ENCODE assay signal across 23 cellular contexts in the genomic region with DNA sequence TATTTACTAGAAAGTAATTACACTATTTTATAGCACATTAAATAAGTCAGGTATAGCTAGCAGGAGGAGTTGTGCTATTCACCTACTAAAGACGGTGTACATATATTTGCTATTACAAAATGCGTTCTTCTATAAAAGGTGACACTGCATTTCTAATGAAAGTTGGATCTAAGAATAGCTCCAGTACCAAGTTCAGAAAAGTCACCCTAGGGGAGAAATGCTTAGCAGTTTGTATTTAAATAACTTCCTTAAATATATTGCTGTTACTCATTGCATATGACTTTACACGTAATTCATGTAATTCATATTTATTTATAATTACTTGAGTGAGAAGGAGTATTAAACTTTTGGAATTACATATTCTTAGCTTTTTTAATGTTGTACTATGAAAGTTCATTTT.
"Had no signal": no experiment of that assay in that cellular context is flagged by ENCODE, and none has a peak within 500 bp of the region (broad histone marks: within the 10 kb centered on the region; RNA-seq: fewer than 3 reads in every experiment).

No MANE protein-coding gene starts in this region.

- H3K4me3 ChIP-seq: sigmoid colon, testis, transverse colon had no signal

- H3K9me3 ChIP-seq: neutrophil, sigmoid colon, testis, transverse colon had no signal

- FAIRE-seq: bronchial epithelial cell, small intestine had no signal

- H3K36me3 ChIP-seq: neutrophil, sigmoid colon, transverse colon had no signal

- H3K27me3 ChIP-seq: sigmoid colon, testis, transverse colon had no signal

- H3K27ac ChIP-seq: neutrophil, sigmoid colon, testis, transverse colon had no signal

- DNase-seq: activated CD4-positive, alpha-beta T cell treated with anti-CD3 and anti-CD28 coated beads for 36 hours; activated CD4-positive, CD25-positive, alpha-beta regulatory T cell; activated CD8-positive, alpha-beta memory T cell treated with anti-CD3 and anti-CD28 coated beads, Interleukin-2, amount 10 ng/mL, durations not matched to agents 7 days and 5 days; activated CD8-positive, alpha-beta T cell treated with anti-CD3 and anti-CD28 coated beads, Interleukin-2, amount 10 ng/mL, durations not matched to agents 7 days and 5 days; activated naive CD4-positive, alpha-beta T cell; activated T-cell treated with anti-CD3 and anti-CD28 coated beads, Interleukin-2, amount 50 U/mL, for 72 hours; anterior cingulate cortex; endodermal cell; foreskin fibroblast; head of caudate nucleus; hippocampal formation; naive B cell; nephron progenitor cell; sigmoid colon; small intestine; stimulated activated CD4-positive, alpha-beta T cell treated with anti-CD3 and anti-CD28 coated beads, Interleukin-4, amount 100 ng/mL, for 4 hours; stimulated activated CD8-positive, alpha-beta memory T cell treated with anti-CD3 and anti-CD28 coated beads, Interleukin-4, amount 100 ng/mL, for 48 hours; testis; transverse colon had no signal

- H3K4me1 ChIP-seq: sigmoid colon, testis had no signal

- ATAC-seq: activated CD4-positive, alpha-beta T cell treated with anti-CD3 and anti-CD28 coated beads for 36 hours; activated CD8-positive, alpha-beta memory T cell treated with anti-CD3 and anti-CD28 coated beads, Interleukin-2, amount 10 ng/mL, durations not matched to agents 7 days and 5 days; activated CD8-positive, alpha-beta T cell treated with anti-CD3 and anti-CD28 coated beads, Interleukin-2, amount 10 ng/mL, durations not matched to agents 7 days and 5 days; activated T-cell treated with anti-CD3 and anti-CD28 coated beads, Interleukin-2, amount 50 U/mL, for 72 hours; esophagus mucosa; stimulated activated memory B cell treated with anti-CD40 and anti-IgM and Interleukin-4, amounts not matched to agents 10 μg/mL and 1 μg/mL and 100 μg/mL, for 72 hours had no signal
